In the genomic region with DNA sequence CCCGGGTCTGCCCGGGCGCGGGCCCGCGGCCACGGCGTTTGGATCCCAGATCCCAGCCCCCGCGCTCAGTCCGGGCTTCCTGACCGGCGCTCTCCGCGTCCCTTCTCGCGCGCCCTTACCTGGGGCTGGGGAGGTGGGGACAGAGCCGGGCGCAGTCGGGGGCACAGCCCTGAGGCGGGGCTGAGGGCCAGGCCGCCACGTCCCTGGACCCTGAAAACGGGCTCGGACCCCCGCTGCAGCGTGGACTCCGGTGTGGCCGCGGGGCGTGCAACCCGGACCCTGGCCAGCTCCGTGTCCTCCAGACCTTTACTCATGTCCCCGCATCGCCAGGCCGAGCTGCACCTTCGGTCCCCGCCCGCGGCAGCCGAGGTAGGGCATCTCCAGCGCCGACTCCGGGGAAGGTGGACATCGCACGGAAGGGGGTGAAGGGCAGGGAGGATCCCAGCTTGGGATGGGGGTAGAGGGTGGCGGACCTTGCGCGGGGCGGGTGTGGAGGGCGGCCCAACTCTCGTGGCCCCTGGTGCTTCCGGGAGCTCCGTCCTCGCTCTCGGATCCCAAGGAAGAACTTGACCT, we compare ENCODE assay signal across 8 cellular contexts. TPM values are rescaled to one million over a fixed set of nuclear protein-coding genes. Genes with fewer than 3 reads are reported as not detected.
DNase-seq lines count a peak whose midpoint lies in the region; ATAC-seq lines count a peak whose summit lies in the region.

No MANE protein-coding gene starts in this region.

- H3K4me1 ChIP-seq in HUES48 (ENCODE audit: control insufficient read depth, insufficient read depth, low read length), result 0 out of 2 replicates have a peak, but pooled peaks cover 2% of the 10 kb centered on the region
- H3K4me1 ChIP-seq in effector memory CD4-positive, alpha-beta T cell (ENCODE audit: control insufficient read depth, insufficient read depth, low read length, poor library complexity, severe bottlenecking), result peaks cover 15% of the 10 kb centered on the region

- H3K4me1 Mint-ChIP-seq in naive B cell, result peaks cover 6 to 29% (median 27%) of the 10 kb centered on the region in 3 donors

- ATAC-seq in naive B cell (ENCODE audit: low read depth in 2 of 2), result peak; percentile 12 to 15
- no peak for ATAC-seq in HG02610 (IDR thresholded peaks at IDR 0.05; ENCODE audit: unreplicated experiment)
- ATAC-seq in GM21786 (IDR thresholded peaks at IDR 0.05; ENCODE audit: unreplicated experiment), result no peak
- no peak for ATAC-seq in GM18907 (IDR thresholded peaks at IDR 0.05; ENCODE audit: unreplicated experiment)

- H3K4me3 Mint-ChIP-seq in naive B cell, result peak overlapping the region; percentile 74 to 93 (median 84)

- peaks cover 13% of the 10 kb centered on the region for H3K27me3 ChIP-seq in HUES48 (ENCODE audit: control insufficient read depth, insufficient read depth, low read length)
- peaks cover 10% of the 10 kb centered on the region for H3K27me3 ChIP-seq in effector memory CD4-positive, alpha-beta T cell (replicated peaks; ENCODE audit: control insufficient read depth, insufficient read depth, low read length, poor library complexity, severe bottlenecking)

- H3K9me3 Mint-ChIP-seq in naive B cell, result peaks cover 0 to 2% (median 0%) of the 10 kb centered on the region in 7 donors

- DNase-seq in AG08396 (ENCODE audit: low spot score), result peak; percentile 59
- no peak for DNase-seq in effector memory CD4-positive, alpha-beta T cell
- DNase-seq in naive B cell, result no peak
- no peak for DNase-seq in GDM1 (lab: John Stamatoyannopoulos, UW)

- H3K9me3 ChIP-seq in HUES48 (ENCODE audit: control insufficient read depth, insufficient read depth, low read length), result no peaks in the 10 kb centered on the region
- H3K9me3 ChIP-seq in effector memory CD4-positive, alpha-beta T cell (ENCODE audit: control insufficient read depth, low read length), result no peaks in the 10 kb centered on the region

- H3K36me3 ChIP-seq in HUES48 (ENCODE audit: control insufficient read depth, insufficient read depth, low read length), result peaks cover 20% of the 10 kb centered on the region
- H3K36me3 ChIP-seq in effector memory CD4-positive, alpha-beta T cell (ENCODE audit: control insufficient read depth, insufficient read depth, low read length), result peaks cover 6% of the 10 kb centered on the region

- H3K27ac ChIP-seq in HUES48 (ENCODE audit: low read depth, low read length), result peak overlapping the region; percentile 62
- H3K27ac ChIP-seq in effector memory CD4-positive, alpha-beta T cell (ENCODE audit: insufficient read depth, low read length, poor library complexity, severe bottlenecking), result no peak overlapping the region

- H3K36me3 Mint-ChIP-seq in naive B cell, result peaks cover 0 to 6% of the 10 kb centered on the region in 2 donors

- H3K9ac ChIP-seq in HUES48 (ENCODE audit: low read depth, low read length), result peak overlapping the region; percentile 16; the same call in 1 of the 2 replicates

- peak overlapping the region; percentile 69 for H3K4me3 ChIP-seq in HUES48 (ENCODE audit: low read depth, low read length)
- peak overlapping the region; percentile 43 for H3K4me3 ChIP-seq in effector memory CD4-positive, alpha-beta T cell (ENCODE audit: insufficient read depth, low read depth, low read length, poor library complexity, severe bottlenecking)

- H3K27ac Mint-ChIP-seq in naive B cell, result no peak overlapping the region

- H3K27me3 Mint-ChIP-seq in naive B cell, result peaks cover 8 to 22% (median 21%) of the 10 kb centered on the region in 3 donors

RNA-seq across cellular contexts. Expression of a gene that starts 9.9 kb away (rescaled TPM):
- polyA plus RNA-seq in naive B cell (ENCODE audit: low read depth in 6 of 6), result under 1 TPM in 2 of 6 donors, not detected in 4; 0.26 to 0.82 TPM

RNA-seq across cellular contexts. Expression of a gene that starts 24.9 kb away (rescaled TPM):
- polyA plus RNA-seq in naive B cell (ENCODE audit: low read depth in 6 of 6), result 10 to 100 TPM in 2 of 6 donors, 1 to 10 TPM in 4; 3.6 to 15.0 (median 9.3) TPM

RNA-seq across cellular contexts. Expression of a gene that starts 40.0 kb away (rescaled TPM):
- 10 to 100 TPM; 42.6 to 60.7 (median 50.0) TPM for polyA plus RNA-seq in naive B cell (ENCODE audit: low read depth in 6 of 6)

RNA-seq across cellular contexts. Expression of a gene that starts 44.7 kb away (rescaled TPM):
- polyA plus RNA-seq in naive B cell (ENCODE audit: low read depth in 6 of 6), result 10 to 100 TPM; 36.6 to 43.6 (median 40.9) TPM

RNA-seq across cellular contexts. Expression of a gene that starts 57.8 kb away (rescaled TPM):
- under 1 TPM in 1 of 6 donors, not detected in 5; 0.44 TPM for polyA plus RNA-seq in naive B cell (ENCODE audit: low read depth in 6 of 6)

Comparison
In these comparisons a context has a peak if more than half of its experiments do, and no peak if none do; other contexts are left out.
1. ATAC-seq: peak in naive B cell (2 of 2); none in HG02610 (single experiment), GM21786 (single experiment) and GM18907 (single experiment).